ENCODE assay signal across 1 cellular context in the genomic region with DNA sequence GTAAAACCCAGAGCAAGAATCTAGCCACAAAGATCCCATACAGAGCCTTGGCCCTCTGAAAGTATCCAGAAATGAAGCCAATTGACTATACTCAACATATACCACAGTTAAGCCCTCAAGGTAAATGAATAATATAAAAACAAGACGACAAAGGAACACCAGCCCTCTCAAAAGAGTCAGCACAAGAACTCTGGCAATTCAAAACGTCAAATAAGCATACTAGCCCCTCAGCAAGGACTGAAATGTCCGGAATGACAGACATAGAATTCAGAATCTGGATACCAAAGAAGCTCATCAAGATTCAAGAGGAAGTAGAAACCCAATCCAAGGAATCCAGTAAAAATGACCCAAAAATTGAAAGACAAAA.
A peak's percentile ranks its signal among the peaks of the same experiment; 100 is the strongest.
TF ChIP-seq lines count a peak whose summit lies in the region.

No MANE protein-coding gene starts in this region.

TF ChIP-seq in HCT116, 20 proteins besides CTCF, POLR2A, EP300 and RAD21 (continued from another document):
- no peak for TF ChIP-seq ZBTB33 (IDR thresholded peaks at IDR 0.05; ENCODE audit: extremely low read depth, insufficient replicate concordance, low read length)
- no peak for TF ChIP-seq TCF7L2 (IDR thresholded peaks at IDR 0.05; ENCODE audit: borderline replicate concordance, extremely low read depth, insufficient read depth, insufficient read length)
- no peak for TF ChIP-seq EZH2phosphoT487 (IDR thresholded peaks at IDR 0.05; ENCODE audit: borderline replicate concordance)
- TF ChIP-seq ZNF274 (IDR thresholded peaks at IDR 0.05; ENCODE audit: low read depth, low read length) = no peak
- no peak for TF ChIP-seq CEBPB (IDR thresholded peaks at IDR 0.05; ENCODE audit: low read depth)
- TF ChIP-seq YY1 (IDR thresholded peaks at IDR 0.05; ENCODE audit: extremely low read depth, insufficient replicate concordance, low read depth, low read length) = no peak
- TF ChIP-seq SIN3A (IDR thresholded peaks at IDR 0.05; ENCODE audit: low read depth) = 0 out of 2 replicates have a peak, but pooled peaks have one; percentile 20
- no peak; the same call in 1 of the 2 replicates for TF ChIP-seq ZFX (IDR thresholded peaks at IDR 0.05)
TF ChIP-seq in HCT116: peak in this region for 3.
